8 cellular contexts compared by ENCODE assay signal in the genomic region with DNA sequence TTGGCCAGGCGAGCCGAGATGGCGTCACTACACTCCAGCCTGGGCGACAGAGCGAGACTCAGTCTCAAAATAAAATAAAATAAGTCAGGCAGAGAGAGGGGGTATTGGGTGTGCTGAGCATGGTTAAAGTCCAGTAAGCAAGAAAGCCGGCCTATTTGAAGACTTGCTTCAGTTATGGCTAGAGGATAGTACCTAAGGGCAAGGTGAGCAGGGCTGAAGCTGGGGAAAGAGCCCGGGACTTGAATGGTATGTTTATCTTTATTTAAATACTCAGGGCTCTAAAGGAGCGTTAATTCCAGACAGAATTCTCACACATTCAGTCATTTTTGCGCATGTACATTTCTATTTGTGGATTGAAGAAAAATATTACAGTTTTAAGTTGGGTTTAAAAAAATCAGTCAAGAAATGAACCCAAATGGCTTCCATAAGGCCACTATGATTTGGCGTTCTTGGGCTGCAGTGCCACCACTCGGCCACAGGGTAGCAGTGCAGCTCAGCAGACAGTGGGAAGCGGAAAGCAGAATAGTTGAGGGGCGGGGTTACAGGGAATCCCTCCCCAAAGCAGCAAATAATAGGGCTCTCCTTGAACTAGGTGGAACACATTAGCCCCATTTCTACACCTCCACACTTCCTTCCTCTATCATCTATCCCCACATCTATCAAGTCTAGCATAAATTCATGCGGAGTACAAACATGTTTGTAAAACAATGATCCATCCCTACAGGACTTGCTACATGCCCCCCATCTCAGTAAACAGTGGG. TPM values are rescaled to one million over a fixed set of nuclear protein-coding genes. Genes with fewer than 3 reads are reported as not detected.
DNase-seq lines count a peak whose midpoint lies in the region; ATAC-seq, FAIRE-seq and TF ChIP-seq lines count a peak whose summit lies in the region.

No MANE protein-coding gene starts in this region.

- peak; percentile 58 for DNase-seq in AG09319 (ENCODE audit: extremely low read depth, low read depth)
- peak; percentile 43 for DNase-seq in NCI-H2196 (lab: John Stamatoyannopoulos, UW; ENCODE audit: unreplicated experiment)
- peak; percentile 76 for DNase-seq in bronchial epithelial cell (ENCODE audit: low read depth)
- peak; percentile 45 to 65 for DNase-seq in stimulated activated CD4-positive, alpha-beta T cell treated with anti-CD3 and anti-CD28 coated beads, Interleukin-1b, Interleukin-23, amount 100 ng/mL, for 1 hour (ENCODE audit: low read depth in 2 of 2)

- ATAC-seq in GM18870 (IDR thresholded peaks at IDR 0.05; ENCODE audit: unreplicated experiment), result peak; percentile 84
- ATAC-seq in HG03097 (IDR thresholded peaks at IDR 0.05; ENCODE audit: low FRiP score, unreplicated experiment), result peak; percentile 95

- no peak overlapping the region for H3K4me3 ChIP-seq in WI38 (ENCODE audit: low read depth, low read length)
- no peak overlapping the region for H3K4me3 ChIP-seq in bronchial epithelial cell (ENCODE audit: low read depth, low read length)

- no peaks in the 10 kb centered on the region for H3K27me3 ChIP-seq in bronchial epithelial cell (ENCODE audit: control insufficient read depth, insufficient read depth, low read length)

- H3K36me3 ChIP-seq in bronchial epithelial cell (ENCODE audit: control insufficient read depth, insufficient read depth, low read length), result no peaks in the 10 kb centered on the region

- FAIRE-seq in bronchial epithelial cell (lab: Jason Lieb, UNC) (no peak), islet of Langerhans (lab: Jason Lieb, UNC) (peak; percentile 78)

- TF ChIP-seq CTCF in AG09319 (IDR thresholded peaks at IDR 0.05; ENCODE audit: low read depth, low read length) (no peak; the same call in none of the 2 replicates), WI38 (IDR thresholded peaks at IDR 0.05; ENCODE audit: low read depth, low read length) (peak; percentile 99), bronchial epithelial cell (IDR thresholded peaks at IDR 0.05; ENCODE audit: insufficient read depth, low read length, severe bottlenecking) (peak; percentile 95)

RNA-seq across cellular contexts. Expression of a gene that starts 37.2 kb away (rescaled TPM):
- total RNA-seq in bronchial epithelial cell, result 13.1 and 13.2 TPM in 2 replicates

RNA-seq across cellular contexts. Expression of a gene that starts 46.4 kb away (rescaled TPM):
- 20.8 and 25.2 TPM in 2 replicates for total RNA-seq in bronchial epithelial cell
